ENCODE assay signal across 1 cellular context in the genomic region with DNA sequence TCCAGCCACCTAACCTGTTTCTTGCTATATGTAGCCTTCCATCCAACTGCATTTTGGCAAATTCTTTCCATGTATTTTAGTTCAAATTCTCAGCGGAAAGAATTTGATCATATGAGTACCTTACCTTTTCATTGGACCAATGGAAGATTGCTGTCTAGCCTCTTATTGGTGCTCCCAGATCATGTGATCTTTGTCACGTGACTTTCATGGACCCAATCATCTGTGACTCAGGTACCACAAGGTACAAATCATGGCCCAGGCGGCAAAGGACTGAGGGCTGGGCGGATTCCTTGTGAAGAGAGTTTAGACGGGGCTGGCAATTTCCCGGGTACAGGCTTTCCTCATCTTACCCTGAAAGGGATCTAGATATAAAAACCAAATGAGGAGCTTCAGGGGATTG.
TF ChIP-seq lines count a peak whose summit lies in the region.

No MANE protein-coding gene starts in this region.

TF ChIP-seq in Ishikawa, 13 proteins besides CTCF, POLR2A, EP300 and RAD21 (continued from another document):
- no peak for TF ChIP-seq YY1 (IDR thresholded peaks at IDR 0.05; ENCODE audit: low read depth)
